Comparison of ENCODE assay signal across 1 cellular context in genomic region chr17:80877829-80878303, GRCh38.
TF ChIP-seq lines count a peak whose summit lies in the region.

No MANE protein-coding gene starts in this region.

TF ChIP-seq in GM23338, 12 proteins besides CTCF, POLR2A, EP300 and RAD21 (continued from another document):
- no peak for TF ChIP-seq ZNF462 (CRISPR knock-in tag; IDR thresholded peaks at IDR 0.05)
- TF ChIP-seq REST (IDR thresholded peaks at IDR 0.05; ENCODE audit: unreplicated experiment) = no peak
